ENCODE assay signal across 8 cellular contexts in genomic region chr6:75244063-75244575, GRCh38. TPM values are rescaled to one million over a fixed set of nuclear protein-coding genes. Genes with fewer than 3 reads are reported as not detected.
DNase-seq lines count a peak whose midpoint lies in the region; ATAC-seq and TF ChIP-seq lines count a peak whose summit lies in the region.

No MANE protein-coding gene starts in this region.

- H3K4me1 ChIP-seq in esophagus squamous epithelium, result peaks cover 4 to 35% (median 17%) of the 10 kb centered on the region in 3 donors
- H3K4me1 ChIP-seq in ovary (ENCODE audit: insufficient read depth), result peaks cover 5% of the 10 kb centered on the region

- 14 to 16% methylated on average over 15 of the region's 15 CpGs for WGBS in esophagus squamous epithelium, 2 donors
- WGBS in ovary, 3 donors, result 9 to 11% (median 11%) methylated on average over 15 of the region's 15 CpGs

- no peak for DNase-seq in GM12865 (ENCODE audit: low read depth)
- DNase-seq in SK-N-MC (ENCODE audit: low read depth, low spot score), result no peak
- DNase-seq in esophagus squamous epithelium (lab: John Stamatoyannopoulos, UW), result no peak
- DNase-seq in ovary, result no peak
- DNase-seq in omental fat pad (ENCODE audit: low spot score), result no peak

- no peak for TF ChIP-seq CTCF in GM12865 (IDR thresholded peaks at IDR 0.05; ENCODE audit: insufficient read depth, low read depth, low read length, missing control alignments)
- no peak for TF ChIP-seq CTCF in esophagus squamous epithelium (IDR thresholded peaks at IDR 0.05)
- TF ChIP-seq CTCF in ovary (IDR thresholded peaks at IDR 0.05), result no peak
- no peak for TF ChIP-seq CTCF in omental fat pad (IDR thresholded peaks at IDR 0.05)

- H3K9me3 ChIP-seq in SK-N-MC (ENCODE audit: low read depth, low read length), result no peaks in the 10 kb centered on the region
- no peaks in the 10 kb centered on the region for H3K9me3 ChIP-seq in esophagus squamous epithelium
- no peaks in the 10 kb centered on the region for H3K9me3 ChIP-seq in ovary

- H3K9ac ChIP-seq in SK-N-MC (ENCODE audit: insufficient read length), result peak overlapping the region; percentile 85

- H3K27ac ChIP-seq in SK-N-MC (peak overlapping the region; percentile 60), esophagus squamous epithelium (peak overlapping the region; percentile 83 to 97 (median 93)), ovary (peak overlapping the region in 1 of 2 donors; percentile 84)

- peak overlapping the region; percentile 78 for H3K4me3 ChIP-seq in GM12865 (ENCODE audit: low read depth, low read length)
- peak overlapping the region; percentile 82 for H3K4me3 ChIP-seq in SK-N-MC
- H3K4me3 ChIP-seq in esophagus squamous epithelium, result peak overlapping the region; percentile 48 to 96 (median 68)
- peak overlapping the region; percentile 86 for H3K4me3 ChIP-seq in ovary

- ATAC-seq in HG02588 (IDR thresholded peaks at IDR 0.05; ENCODE audit: unreplicated experiment) (peak; percentile 15), GM19351 (IDR thresholded peaks at IDR 0.05; ENCODE audit: unreplicated experiment) (no peak), HG03196 (IDR thresholded peaks at IDR 0.05; ENCODE audit: unreplicated experiment) (no peak), omental fat pad (ENCODE audit: low FRiP score) (no peak)

- TF ChIP-seq POLR2A in esophagus squamous epithelium (IDR thresholded peaks at IDR 0.05), result no peak
- TF ChIP-seq POLR2A in ovary (IDR thresholded peaks at IDR 0.05), result no peak

- no peaks in the 10 kb centered on the region for H3K27me3 ChIP-seq in esophagus squamous epithelium
- no peaks in the 10 kb centered on the region for H3K27me3 ChIP-seq in ovary

- intact Hi-C loops in esophagus squamous epithelium (cut with DNase I) (no loop called here), ovary (cut with DNase I) (loop anchor here in 1 of 4 donors (5.0 kb wide), 1 partner anchor 353 kb away; no protein-coding TSS in a partner anchor)

- peaks cover 22% of the 10 kb centered on the region for H3K36me3 ChIP-seq in SK-N-MC (ENCODE audit: insufficient read depth, low read length)
- H3K36me3 ChIP-seq in esophagus squamous epithelium, result peaks cover 0 to 29% (median 0%) of the 10 kb centered on the region in 3 donors
- H3K36me3 ChIP-seq in ovary, result no peaks in the 10 kb centered on the region

- TF ChIP-seq EP300 in ovary (IDR thresholded peaks at IDR 0.05), result no peak

RNA-seq across cellular contexts. Expression of gene COX7A2, which starts 0.5 kb away (rescaled TPM):
- total RNA-seq in esophagus squamous epithelium (100 to 1,000 TPM; 192 to 530 (median 330) TPM), ovary (100 to 1,000 TPM; 178 to 297 (median 202) TPM), omental fat pad (100 to 1,000 TPM; 171 to 310 (median 221) TPM)
- 100 to 1,000 TPM; 316 to 377 TPM for polyA plus RNA-seq in ovary

RNA-seq across cellular contexts. Expression of gene COL12A1, which starts 38.3 kb away (rescaled TPM):
- 100 to 1,000 TPM in 1 of 4 donors, 10 to 100 TPM in 3; 15.6 to 131 (median 34.3) TPM for total RNA-seq in esophagus squamous epithelium
- 100 to 1,000 TPM; 145 to 277 (median 194) TPM for total RNA-seq in ovary
- polyA plus RNA-seq in ovary, result 100 to 1,000 TPM; 134 to 165 TPM
- total RNA-seq in omental fat pad, result 100 to 1,000 TPM; 125 to 589 (median 192) TPM

RNA-seq across cellular contexts. Expression of gene TMEM30A, which starts 40.5 kb away (rescaled TPM):
- total RNA-seq in esophagus squamous epithelium, result 10 to 100 TPM; 51.3 to 97.0 (median 72.3) TPM
- total RNA-seq in ovary, result 10 to 100 TPM; 48.9 to 88.0 (median 72.8) TPM
- polyA plus RNA-seq in ovary, result 10 to 100 TPM; 46.1 to 61.6 TPM
- total RNA-seq in omental fat pad, result 10 to 100 TPM; 45.2 to 84.3 (median 58.4) TPM
